ENCODE assay signal across 1 cellular context in genomic region chr14:91417983-91418386, GRCh38.
TF ChIP-seq lines count a peak whose summit lies in the region.

No MANE protein-coding gene starts in this region.

TF ChIP-seq in A549, 52 proteins besides CTCF, POLR2A, EP300 and RAD21 (continued from another document):
- TF ChIP-seq MAX (IDR thresholded peaks at IDR 0.05) (peak; percentile 99), KDM5A (IDR thresholded peaks at IDR 0.05) (no peak), HOXB5 (CRISPR knock-in tag; IDR thresholded peaks at IDR 0.05) (peak; percentile 95; the same call in 1 of the 2 replicates)
